Comparison of ENCODE assay signal across 20 cellular contexts in genomic region chr11:11996321-11997174, GRCh38. TPM values are rescaled to one million over a fixed set of nuclear protein-coding genes. Genes with fewer than 3 reads are reported as not detected.
DNase-seq lines count a peak whose midpoint lies in the region; ATAC-seq, FAIRE-seq and TF ChIP-seq lines count a peak whose summit lies in the region.
"Had no signal": no experiment of that assay in that cellular context is flagged by ENCODE, and none has a peak within 500 bp of the region (broad histone marks: within the 10 kb centered on the region; RNA-seq: fewer than 3 reads in every experiment).

No MANE protein-coding gene starts in this region.

- H4K20me1 ChIP-seq in keratinocyte (ENCODE audit: control insufficient read depth, extremely low read depth, insufficient read depth, low read length): no peaks in the 10 kb centered on the region

- no peak for TF ChIP-seq POLR2A in heart left ventricle (IDR thresholded peaks at IDR 0.05)

- ATAC-seq in heart left ventricle (no peak), HG03025 (IDR thresholded peaks at IDR 0.05; ENCODE audit: low FRiP score, unreplicated experiment) (no peak)
- no peak for ATAC-seq in central memory CD8-positive, alpha-beta T cell (replicated peaks; ENCODE audit: extremely low read depth, poor library complexity, severe bottlenecking)
- ATAC-seq in activated T-cell treated with anti-CD3 and anti-CD28 coated beads, Interleukin-2, amount 50 U/mL, for 72 hours (replicated peaks in 1 of 2): no peak
- ATAC-seq: pancreas had no signal

- WGBS in heart left ventricle, 4 donors: 84 to 86% (median 85%) methylated on average over 13 of the region's 13 CpGs

- H3K27ac Mint-ChIP-seq in central memory CD8-positive, alpha-beta T cell (ENCODE audit: low read depth): peak overlapping the region; percentile 92
- H3K27ac Mint-ChIP-seq in type B pancreatic cell: no peak overlapping the region
- H3K27ac Mint-ChIP-seq in activated T-helper 1 cell treated with anti-CD3 and anti-CD28 coated beads, Interleukin-12 subunit alpha, Interleukin-12 subunit beta, Interleukin-2, Interleukin-4 antibody, amounts not matched to agents 30 ng/mL and 10 ng/mL and 1 ng/mL, durations not matched to agents 14 hours and 24 hours and 36 hours: no peak overlapping the region
- no peak overlapping the region for H3K27ac Mint-ChIP-seq in activated T-cell treated with anti-CD3 and anti-CD28 coated beads, Interleukin-2, amount 50 U/mL, for 72 hours
- H3K27ac Mint-ChIP-seq: activated B cell treated with CpG ODN at 0.5 μM for 24 hours had no signal

- H3K36me3 Mint-ChIP-seq in central memory CD8-positive, alpha-beta T cell (ENCODE audit: insufficient read depth): peaks cover 8% of the 10 kb centered on the region
- peaks cover 10% of the 10 kb centered on the region for H3K36me3 Mint-ChIP-seq in type B pancreatic cell
- H3K36me3 Mint-ChIP-seq in activated T-helper 1 cell treated with anti-CD3 and anti-CD28 coated beads, Interleukin-12 subunit alpha, Interleukin-12 subunit beta, Interleukin-2, Interleukin-4 antibody, amounts not matched to agents 30 ng/mL and 10 ng/mL and 1 ng/mL, durations not matched to agents 14 hours and 24 hours and 36 hours (ENCODE audit: low read depth): no peaks in the 10 kb centered on the region
- no peaks in the 10 kb centered on the region for H3K36me3 Mint-ChIP-seq in activated T-cell treated with anti-CD3 and anti-CD28 coated beads, Interleukin-2, amount 50 U/mL, for 72 hours (ENCODE audit: insufficient read depth in 2 of 2)

- H3K9me3 ChIP-seq in right atrium auricular region (no peaks in the 10 kb centered on the region), heart left ventricle (no peaks in the 10 kb centered on the region), keratinocyte (ENCODE audit: control insufficient read depth, low read depth, low read length) (no peaks in the 10 kb centered on the region)
- H3K9me3 ChIP-seq: esophagus squamous epithelium, pancreas, right lobe of liver had no signal

- H3K79me2 ChIP-seq in keratinocyte (ENCODE audit: control insufficient read depth, insufficient read depth, low read length): peaks cover 23% of the 10 kb centered on the region

- peaks cover 2% of the 10 kb centered on the region for H3K9me1 ChIP-seq in keratinocyte (ENCODE audit: control insufficient read depth, extremely low read depth, insufficient read depth, low read length)

- intact Hi-C loops in heart left ventricle (cut with DNase I): no loop called here
- intact Hi-C loops in activated T-helper 1 cell treated with anti-CD3 and anti-CD28 coated beads, Interleukin-12 subunit alpha, Interleukin-12 subunit beta, Interleukin-2, Interleukin-4 antibody, amounts not matched to agents 30 ng/mL and 10 ng/mL and 1 ng/mL, durations not matched to agents 14 hours and 24 hours and 36 hours (cut with micrococcal nuclease): no loop called here

- H3K4me1 Mint-ChIP-seq in central memory CD8-positive, alpha-beta T cell: peaks cover 39% of the 10 kb centered on the region
- H3K4me1 Mint-ChIP-seq in type B pancreatic cell (ENCODE audit: unreplicated experiment): peaks cover 30% of the 10 kb centered on the region
- H3K4me1 Mint-ChIP-seq in activated T-helper 1 cell treated with anti-CD3 and anti-CD28 coated beads, Interleukin-12 subunit alpha, Interleukin-12 subunit beta, Interleukin-2, Interleukin-4 antibody, amounts not matched to agents 30 ng/mL and 10 ng/mL and 1 ng/mL, durations not matched to agents 14 hours and 24 hours and 36 hours (ENCODE audit: low read depth): peaks cover 24% of the 10 kb centered on the region
- peaks cover 11% of the 10 kb centered on the region for H3K4me1 Mint-ChIP-seq in activated T-cell treated with anti-CD3 and anti-CD28 coated beads, Interleukin-2, amount 50 U/mL, for 72 hours (ENCODE audit: low read depth)

- no peak overlapping the region for H3K4me3 ChIP-seq in right atrium auricular region
- H3K4me3 ChIP-seq in heart left ventricle: no peak overlapping the region
- H3K4me3 ChIP-seq in keratinocyte (ENCODE audit: control insufficient read depth in 2 of 3, extremely low read depth in 1 of 3, insufficient read depth in 2 of 3, low read depth in 1 of 3, low read length in 3 of 3): peak overlapping the region in 1 of 3 experiments; percentile 29
- H3K4me3 ChIP-seq: esophagus squamous epithelium, pancreas, right lobe of liver had no signal

- H3K36me3 ChIP-seq in right atrium auricular region (peaks cover 71% of the 10 kb centered on the region), heart left ventricle (peaks cover 0 to 70% (median 52%) of the 10 kb centered on the region in 9 donors), keratinocyte (ENCODE audit: control insufficient read depth in 2 of 2, extremely low read depth in 1 of 2, insufficient read depth in 2 of 2, low read length in 2 of 2) (peaks cover 7 to 43% of the 10 kb centered on the region in 2 experiments)
- H3K36me3 ChIP-seq: pancreas, right lobe of liver had no signal

- H3K9me3 Mint-ChIP-seq in central memory CD8-positive, alpha-beta T cell: no peaks in the 10 kb centered on the region
- no peaks in the 10 kb centered on the region for H3K9me3 Mint-ChIP-seq in type B pancreatic cell
- H3K9me3 Mint-ChIP-seq in activated T-helper 1 cell treated with anti-CD3 and anti-CD28 coated beads, Interleukin-12 subunit alpha, Interleukin-12 subunit beta, Interleukin-2, Interleukin-4 antibody, amounts not matched to agents 30 ng/mL and 10 ng/mL and 1 ng/mL, durations not matched to agents 14 hours and 24 hours and 36 hours: no peaks in the 10 kb centered on the region
- H3K9me3 Mint-ChIP-seq in activated T-cell treated with anti-CD3 and anti-CD28 coated beads, Interleukin-2, amount 50 U/mL, for 72 hours: no peaks in the 10 kb centered on the region
- H3K9me3 Mint-ChIP-seq: activated B cell treated with CpG ODN at 0.5 μM for 24 hours had no signal

- H3K4me2 ChIP-seq in keratinocyte (ENCODE audit: control insufficient read depth, extremely low read depth, insufficient read depth, low read depth, low read length): peak overlapping the region; percentile 81

- H3K4me3 Mint-ChIP-seq in central memory CD8-positive, alpha-beta T cell: peak overlapping the region; percentile 3
- no peak overlapping the region for H3K4me3 Mint-ChIP-seq in type B pancreatic cell
- H3K4me3 Mint-ChIP-seq in activated T-helper 1 cell treated with anti-CD3 and anti-CD28 coated beads, Interleukin-12 subunit alpha, Interleukin-12 subunit beta, Interleukin-2, Interleukin-4 antibody, amounts not matched to agents 30 ng/mL and 10 ng/mL and 1 ng/mL, durations not matched to agents 14 hours and 24 hours and 36 hours: no peak overlapping the region
- H3K4me3 Mint-ChIP-seq in activated T-cell treated with anti-CD3 and anti-CD28 coated beads, Interleukin-2, amount 50 U/mL, for 72 hours: no peak overlapping the region
- H3K4me3 Mint-ChIP-seq: activated B cell treated with CpG ODN at 0.5 μM for 24 hours had no signal

- DNase-seq in right atrium auricular region (ENCODE audit: low spot score) (no peak), heart left ventricle (no peak), keratinocyte (ENCODE audit: low read depth, low spot score) (no peak), type B pancreatic cell (ENCODE audit: extremely low spot score, unreplicated experiment) (peak; percentile 40)
- no peak for DNase-seq in central memory CD8-positive, alpha-beta T cell (ENCODE audit: low spot score in 2 of 2)
- no peak for DNase-seq in activated T-helper 1 cell treated with anti-CD3 and anti-CD28 coated beads, Interleukin-12 subunit alpha, Interleukin-12 subunit beta, Interleukin-2, Interleukin-4 antibody, amounts not matched to agents 30 ng/mL and 10 ng/mL and 1 ng/mL, durations not matched to agents 14 hours and 24 hours and 36 hours (ENCODE audit: low spot score)
- no peak for DNase-seq in activated T-cell treated with anti-CD3 and anti-CD28 coated beads, Interleukin-2, amount 50 U/mL, for 72 hours
- DNase-seq: activated B cell treated with CpG ODN at 0.5 μM for 24 hours; activated CD4-positive, alpha-beta T cell treated with anti-CD3 and anti-CD28 coated beads, Interleukin-2, amount 50 U/mL, for 48 hours; activated naive CD4-positive, alpha-beta T cell treated with Interleukin-2 at 50 U/mL for 16 hours; effector CD8-positive, alpha-beta T cell; esophagus squamous epithelium; KBM-7; NCI-H1436 treated with DMSO at 0.1 percent for 48 hours; pancreas; right lobe of liver; stimulated activated CD8-positive, alpha-beta memory T cell treated with anti-CD3 and anti-CD28 coated beads, Interleukin-4, amount 100 ng/mL, for 48 hours; T1000 had no signal

- H3K27me3 ChIP-seq in right atrium auricular region (no peaks in the 10 kb centered on the region), heart left ventricle (no peaks in the 10 kb centered on the region), keratinocyte (ENCODE audit: control insufficient read depth, extremely low read depth, insufficient read depth, low read length) (no peaks in the 10 kb centered on the region)
- H3K27me3 ChIP-seq: pancreas, right lobe of liver had no signal

- H2AFZ ChIP-seq in keratinocyte (ENCODE audit: control insufficient read depth, low read length): no peak overlapping the region

- H3K27me3 Mint-ChIP-seq in central memory CD8-positive, alpha-beta T cell: no peaks in the 10 kb centered on the region
- no peaks in the 10 kb centered on the region for H3K27me3 Mint-ChIP-seq in type B pancreatic cell
- peaks cover 30% of the 10 kb centered on the region for H3K27me3 Mint-ChIP-seq in activated T-helper 1 cell treated with anti-CD3 and anti-CD28 coated beads, Interleukin-12 subunit alpha, Interleukin-12 subunit beta, Interleukin-2, Interleukin-4 antibody, amounts not matched to agents 30 ng/mL and 10 ng/mL and 1 ng/mL, durations not matched to agents 14 hours and 24 hours and 36 hours (ENCODE audit: insufficient read depth)
- peaks cover 46% of the 10 kb centered on the region for H3K27me3 Mint-ChIP-seq in activated T-cell treated with anti-CD3 and anti-CD28 coated beads, Interleukin-2, amount 50 U/mL, for 72 hours (ENCODE audit: low read depth)

- H3K27ac ChIP-seq in right atrium auricular region (peak overlapping the region; percentile 84 to 93), heart left ventricle (no peak overlapping the region), keratinocyte (ENCODE audit: control insufficient read depth, insufficient read depth, low read length) (peak overlapping the region; percentile 77)
- H3K27ac ChIP-seq: C4-2B, pancreas, right lobe of liver had no signal

- dilution Hi-C loops in keratinocyte (cut with MboI; ENCODE audit: extremely low pct_ligation_motif_present, low sequenced_read_pairs): no loop called here

- H3K9ac ChIP-seq in keratinocyte (ENCODE audit: control insufficient read depth, extremely low read depth, insufficient read depth, low read length): peak overlapping the region; percentile 51

- no peak for TF ChIP-seq CTCF in right atrium auricular region (IDR thresholded peaks at IDR 0.05)
- TF ChIP-seq CTCF in heart left ventricle (IDR thresholded peaks at IDR 0.05): no peak
- TF ChIP-seq CTCF in keratinocyte (optimal IDR thresholded peaks at IDR 0.05 in 1 of 3, IDR thresholded peaks at IDR 0.05 in 1 of 3, conservative IDR thresholded peaks at IDR 0.05 in 1 of 3; ENCODE audit: extremely low read depth in 1 of 3, insufficient read depth in 2 of 3, low read length in 3 of 3): no peak
- no peak for TF ChIP-seq CTCF in type B pancreatic cell (conservative IDR thresholded peaks at IDR 0.05)

- H3K4me1 ChIP-seq in right atrium auricular region (peaks cover 0 to 35% of the 10 kb centered on the region in 2 donors), heart left ventricle (peaks cover 0 to 27% (median 17%) of the 10 kb centered on the region in 12 donors), keratinocyte (ENCODE audit: control insufficient read depth, extremely low read depth, insufficient read depth, low read length) (peaks cover 75% of the 10 kb centered on the region)
- H3K4me1 ChIP-seq: pancreas had no signal

- peak; percentile 83 for FAIRE-seq in keratinocyte (lab: Jason Lieb, UNC)
- FAIRE-seq: pancreas had no signal

RNA-seq across cellular contexts. Expression of gene DKK3, which starts 11.9 kb away (rescaled TPM):
- total RNA-seq in right atrium auricular region (1,000 to 10,000 TPM; 2,934 to 5,316 TPM), heart left ventricle (100 to 1,000 TPM; 405 to 851 (median 724) TPM), type B pancreatic cell (ENCODE audit: low replicate concordance) (9.9 and 36.3 TPM in 2 replicates)
- polyA plus RNA-seq in heart left ventricle (100 to 1,000 TPM; 117 to 396 TPM), keratinocyte (712 to 984 TPM (median 777 TPM) in 3 replicates)
- 449 TPM for polyA plus RNA-seq in keratinocyte (2011; ENCODE audit: low read depth)
- 673 and 675 TPM in 2 replicates for polyA plus RNA-seq in keratinocyte (2011; cell fraction: cytosol; rRNA removed)
- polyA plus RNA-seq in keratinocyte (2011; cell fraction: nucleus; rRNA removed): 1,006 and 1,193 TPM in 2 replicates
- polyA plus RNA-seq in keratinocyte (2012; ENCODE audit: low replicate concordance): 451 and 482 TPM in 2 replicates
- 466 to 661 TPM (median 564 TPM) in 3 replicates for polyA minus RNA-seq in keratinocyte
- 657 TPM for polyA minus RNA-seq in keratinocyte (2011; cell fraction: cytosol; rRNA and poly(A)+ RNA removed)
- polyA minus RNA-seq in keratinocyte (2011; cell fraction: nucleus; rRNA and poly(A)+ RNA removed): 427 and 766 TPM in 2 replicates
- not detected in 2 replicates for total RNA-seq in activated T-helper 1 cell treated with anti-CD3 and anti-CD28 coated beads, Interleukin-12 subunit alpha, Interleukin-12 subunit beta, Interleukin-2, Interleukin-4 antibody, amounts not matched to agents 30 ng/mL and 10 ng/mL and 1 ng/mL, durations not matched to agents 14 hours and 24 hours and 36 hours
- total RNA-seq in activated T-cell treated with anti-CD3 and anti-CD28 coated beads, Interleukin-2, amount 50 U/mL, for 72 hours: under 1 TPM in 1 of 2 donors, not detected in 1; 0.19 TPM
- total RNA-seq: activated B cell treated with CpG ODN at 0.5 μM for 24 hours had no signal

Comparison
In these comparisons a context has a peak if more than half of its experiments do, and no peak if none do; other contexts are left out.
1. H3K27ac ChIP-seq: peak in right atrium auricular region (2 of 2) and keratinocyte (single experiment); none in heart left ventricle (0 of 12).